ENCODE assay signal across 8 cellular contexts in the genomic region with DNA sequence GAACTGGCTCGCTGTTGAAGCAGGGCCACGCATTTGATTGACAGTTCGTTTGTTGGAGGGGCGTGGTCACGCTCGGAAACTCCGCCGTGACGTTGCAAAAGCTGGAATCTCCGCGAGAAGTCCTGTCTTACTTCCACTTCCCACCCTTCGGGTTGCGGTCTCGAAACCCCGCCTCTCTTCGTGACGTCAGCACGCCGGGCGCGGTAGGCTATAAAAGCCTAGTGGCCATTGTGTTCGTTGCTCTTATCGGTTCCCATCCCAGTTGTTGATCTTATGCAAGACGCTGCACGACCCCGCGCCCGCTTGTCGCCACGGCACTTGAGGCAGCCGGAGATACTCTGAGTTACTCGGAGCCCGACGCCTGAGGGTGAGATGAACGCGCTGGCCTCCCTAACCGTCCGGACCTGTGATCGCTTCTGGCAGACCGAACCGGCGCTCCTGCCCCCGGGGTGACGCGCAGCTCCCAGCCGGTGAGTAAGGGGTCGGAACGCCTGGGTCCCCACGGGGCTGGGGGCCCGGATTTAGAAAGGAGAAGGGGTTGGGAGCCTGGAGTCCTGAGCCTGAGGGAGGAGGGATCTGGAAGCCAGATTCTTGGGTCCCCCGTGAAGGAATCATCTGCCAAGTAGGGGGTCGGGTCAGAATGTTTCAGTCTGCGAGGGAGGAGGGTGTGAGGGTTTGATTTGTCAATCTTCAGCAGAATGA. TPM values are rescaled to one million over a fixed set of nuclear protein-coding genes. Genes with fewer than 3 reads are reported as not detected.
A peak's percentile ranks its signal among the peaks of the same experiment; 100 is the strongest.
DNase-seq lines count a peak whose midpoint lies in the region; ATAC-seq and TF ChIP-seq lines count a peak whose summit lies in the region.

A gene (plus strand): TSS at position 240 of the 702 bp plus-strand sequence. CDS start 813 bp downstream, outside the sequence.

- peak within 1 kb of the TSS; percentile 98 for H3K27ac Mint-ChIP-seq in activated CD4-positive, alpha-beta T cell treated with anti-CD3 and anti-CD28 coated beads, Interleukin-2, amount 10 ng/mL, durations not matched to agents 7 days and 5 days

- BruUV-seq in A673 (replicated peaks; lab: Mats Ljungman, UMichigan): TSS peak; percentile 65

- no peaks in the 10 kb centered on the region for H3K27me3 ChIP-seq in A673 (replicated peaks; ENCODE audit: insufficient read depth, low read depth, low read length, poor library complexity)
- no peaks in the 10 kb centered on the region for H3K27me3 ChIP-seq in colonic mucosa

- CTCF ChIA-PET in A673 (lab: Charles Lee): no interaction called here
- CTCF ChIA-PET in activated CD4-positive, alpha-beta T cell treated with anti-CD3 and anti-CD28 coated beads, Interleukin-2, amount 10 ng/mL, durations not matched to agents 7 days and 5 days (lab: Charles Lee): interaction anchor here (0.7 to 4.0 kb wide), 5 partner anchors 14 to 481 kb away, joined by 3 to 16 read pairs (median 4); a partner anchor contains a TSS

- H3K4me1 ChIP-seq in A673 (ENCODE audit: insufficient read depth, low read length, poor library complexity, severe bottlenecking) (peaks cover 46% of the 10 kb centered on the region), colonic mucosa (peaks cover 15% of the 10 kb centered on the region)

- H3K4me3 ChIP-seq in A673 (ENCODE audit: low read depth, low read length, poor library complexity, severe bottlenecking) (peak within 1 kb of the TSS; percentile 91), colonic mucosa (peak within 1 kb of the TSS; percentile 63)

- peaks cover 47% of the 10 kb centered on the region for H3K4me1 Mint-ChIP-seq in activated CD4-positive, alpha-beta T cell treated with anti-CD3 and anti-CD28 coated beads, Interleukin-2, amount 10 ng/mL, durations not matched to agents 7 days and 5 days

- peaks cover 5% of the 10 kb centered on the region for H3K27me3 Mint-ChIP-seq in activated CD4-positive, alpha-beta T cell treated with anti-CD3 and anti-CD28 coated beads, Interleukin-2, amount 10 ng/mL, durations not matched to agents 7 days and 5 days

- peak; percentile 41 for ATAC-seq in GM18873 (IDR thresholded peaks at IDR 0.05; ENCODE audit: low FRiP score, unreplicated experiment)
- ATAC-seq in HG03520 (IDR thresholded peaks at IDR 0.05; ENCODE audit: unreplicated experiment): peak; percentile 46

- H3K9me3 Mint-ChIP-seq in activated CD4-positive, alpha-beta T cell treated with anti-CD3 and anti-CD28 coated beads, Interleukin-2, amount 10 ng/mL, durations not matched to agents 7 days and 5 days: no peaks in the 10 kb centered on the region

- POLR2A ChIA-PET in A673 (lab: Charles Lee; ENCODE audit: low non-redundant PET): interaction anchor here (0.6 to 0.7 kb wide), 2 partner anchors 14 to 553 kb away, joined by 3 to 8 read pairs; no protein-coding TSS in a partner anchor
- POLR2A ChIA-PET in activated CD4-positive, alpha-beta T cell treated with anti-CD3 and anti-CD28 coated beads, Interleukin-2, amount 10 ng/mL, durations not matched to agents 7 days and 5 days (lab: Charles Lee): interaction anchor here (0.7 to 1.0 kb wide), 3 partner anchors 12 to 121 kb away, joined by 3 to 4 read pairs (median 3); a partner anchor contains a TSS

- intact Hi-C loops in A673 (cut with micrococcal nuclease; ENCODE audit: unreplicated experiment) (loop anchor here (10.0 kb wide), 1 partner anchor 92 kb away; a partner anchor contains a TSS), colonic mucosa (cut with DNase I) (loop anchor here (10.0 kb wide), 1 partner anchor 92 kb away; a partner anchor contains a TSS)

- H3K9me3 ChIP-seq in A673 (ENCODE audit: low read depth, low read length, poor library complexity, severe bottlenecking): no peaks in the 10 kb centered on the region
- H3K9me3 ChIP-seq in colonic mucosa: no peaks in the 10 kb centered on the region

- peak within 1 kb of the TSS; percentile 98 for H3K4me3 Mint-ChIP-seq in activated CD4-positive, alpha-beta T cell treated with anti-CD3 and anti-CD28 coated beads, Interleukin-2, amount 10 ng/mL, durations not matched to agents 7 days and 5 days

- DNase-seq in A673 (ENCODE audit: low spot score) (peak; percentile 98), NCI-H748 (lab: John Stamatoyannopoulos, UW; ENCODE audit: unreplicated experiment) (peak; percentile 99), colonic mucosa (peak; percentile 99), kidney tubule cell (ENCODE audit: low spot score) (peak; percentile 99)
- DNase-seq in activated CD4-positive, alpha-beta T cell treated with anti-CD3 and anti-CD28 coated beads, Interleukin-2, amount 10 ng/mL, durations not matched to agents 7 days and 5 days: peak; percentile 97
- DNase-seq in stimulated activated CD4-positive, alpha-beta T cell treated with anti-CD3 and anti-CD28 coated beads, Interleukin-1b, Interleukin-23, amount 100 ng/mL, for 1 hour (ENCODE audit: low read depth in 2 of 2): peak; percentile 94 to 99

- TF ChIP-seq CTCF in A673 (conservative IDR thresholded peaks at IDR 0.05; ENCODE audit: low read depth, low read length) (no peak), colonic mucosa (IDR thresholded peaks at IDR 0.05) (no peak)

- H3K9ac ChIP-seq in colonic mucosa (ENCODE audit: low read depth in 2 of 2, low read length in 2 of 2): peak within 1 kb of the TSS; percentile 95 to 100

- H3K36me3 ChIP-seq in A673 (ENCODE audit: insufficient read depth, low read length, poor library complexity, severe bottlenecking): peaks cover 32% of the 10 kb centered on the region
- no peaks in the 10 kb centered on the region for H3K36me3 ChIP-seq in colonic mucosa

- H3K27ac ChIP-seq in A673 (ENCODE audit: low read depth, low read length, poor library complexity, severe bottlenecking) (peak within 1 kb of the TSS; percentile 99), colonic mucosa (peak within 1 kb of the TSS; percentile 97)

- peaks cover 34% of the 10 kb centered on the region for H3K36me3 Mint-ChIP-seq in activated CD4-positive, alpha-beta T cell treated with anti-CD3 and anti-CD28 coated beads, Interleukin-2, amount 10 ng/mL, durations not matched to agents 7 days and 5 days (ENCODE audit: low read depth)

RNA-seq across cellular contexts. Expression of the gene that starts here (rescaled TPM):
- total RNA-seq in A673 (2021): 27.6 and 41.2 TPM in 2 replicates
- 10 to 100 TPM; 49.6 to 53.3 TPM for total RNA-seq in activated CD4-positive, alpha-beta T cell treated with anti-CD3 and anti-CD28 coated beads, Interleukin-2, amount 10 ng/mL, durations not matched to agents 7 days and 5 days
- total RNA-seq in colonic mucosa: 10 to 100 TPM; 23.9 to 33.3 TPM

Comparison
In these comparisons a context has a peak if more than half of its experiments do, and no peak if none do; other contexts are left out.
1. Peak in every context shown above with its lines: DNase-seq, ATAC-seq, H3K4me3 ChIP-seq and H3K27ac ChIP-seq.